Comparison of ENCODE assay signal across 16 cellular contexts in the genomic region with DNA sequence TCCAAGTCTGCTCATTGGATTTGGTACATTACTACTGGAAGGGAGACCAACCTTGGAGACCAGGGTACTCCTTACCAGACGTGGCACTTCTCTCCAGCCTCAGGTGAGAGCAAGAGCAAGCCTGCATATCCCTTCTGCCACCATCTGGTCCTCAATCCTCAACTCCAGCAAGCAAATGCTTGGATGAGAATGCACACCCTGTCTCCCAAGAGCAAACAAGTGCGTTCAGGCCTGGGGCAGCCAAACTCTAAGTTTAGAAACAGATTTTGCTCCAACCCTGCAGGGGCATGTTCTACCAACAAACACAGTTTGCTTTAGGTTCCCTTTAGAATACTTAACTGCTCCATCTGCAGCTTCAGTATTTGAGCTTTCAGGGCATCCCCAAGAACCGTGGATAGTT.
"Had no signal": no experiment of that assay in that cellular context is flagged by ENCODE, and none has a peak within 500 bp of the region (broad histone marks: within the 10 kb centered on the region; RNA-seq: fewer than 3 reads in every experiment).

No MANE protein-coding gene starts in this region.

- H3K4me3 ChIP-seq: psoas muscle, spleen, testis, tibial nerve, upper lobe of right lung, vagina had no signal

- H3K4me1 ChIP-seq: psoas muscle, spleen, testis, tibial nerve, upper lobe of right lung, vagina had no signal

- H3K36me3 ChIP-seq: spleen, tibial nerve, upper lobe of right lung, vagina had no signal

- H3K9me3 ChIP-seq: psoas muscle, spleen, testis, tibial nerve, upper lobe of right lung, vagina had no signal

- H3K27ac ChIP-seq: psoas muscle, spleen, testis, tibial nerve, upper lobe of right lung, vagina had no signal

- DNase-seq: effector CD8-positive, alpha-beta T cell; foreskin melanocyte; head of caudate nucleus; hippocampal formation; kidney glomerular epithelial cell; mesendoderm; naive B cell; psoas muscle; spleen; stimulated activated CD4-positive, alpha-beta T cell treated with anti-CD3 and anti-CD28 coated beads, Interleukin-15, amount 100 ng/mL, for 24 hours; stimulated activated CD4-positive, alpha-beta T cell treated with anti-CD3 and anti-CD28 coated beads, Interleukin-1b, Interleukin-23, amount 100 ng/mL, for 48 hours; stimulated activated CD4-positive, alpha-beta T cell treated with anti-CD3 and anti-CD28 coated beads, Interleukin-4, amount 100 ng/mL, for 24 hours; testis; upper lobe of right lung had no signal

- H3K27me3 ChIP-seq: testis, tibial nerve, vagina had no signal
